In the genomic region with DNA sequence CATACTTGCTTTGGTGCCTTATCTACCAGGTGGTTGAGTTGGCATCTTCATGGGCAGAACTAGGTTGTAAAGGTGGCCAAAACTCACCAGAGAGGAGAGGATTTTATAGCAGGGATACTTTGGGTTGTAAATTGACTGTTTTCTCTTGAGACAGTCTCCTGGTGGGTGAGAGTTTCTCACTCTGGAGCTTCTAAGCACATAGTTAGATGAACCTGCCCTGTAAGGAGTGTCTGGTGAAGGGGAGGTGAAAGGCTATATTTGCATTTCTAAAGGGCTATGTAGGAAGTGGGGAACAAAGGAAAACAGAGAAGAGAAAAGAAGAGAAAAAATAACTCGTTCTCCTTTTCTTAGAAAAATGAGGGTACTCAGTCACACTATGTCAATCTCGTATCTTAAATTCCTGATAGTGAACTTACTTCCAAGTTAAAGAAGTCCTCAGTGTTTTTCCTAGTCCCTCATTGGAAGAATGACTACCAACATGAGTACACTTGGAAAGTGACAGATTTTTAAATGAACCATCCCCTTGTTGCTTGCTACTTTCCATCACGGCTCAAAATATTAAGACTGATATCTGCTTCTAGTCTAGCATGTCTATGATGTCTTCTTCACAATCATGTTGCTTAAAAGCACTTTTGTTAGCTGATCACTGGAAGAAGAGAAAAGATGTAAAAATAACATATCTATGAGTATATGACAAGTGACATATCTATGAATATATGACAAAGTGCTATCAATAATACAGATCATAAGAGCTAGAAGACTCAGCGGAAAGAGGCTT, we compare ENCODE assay signal across 18 cellular contexts.
DNase-seq lines count a peak whose midpoint lies in the region; TF ChIP-seq lines count a peak whose summit lies in the region.
"Had no signal": no experiment of that assay in that cellular context is flagged by ENCODE, and none has a peak within 500 bp of the region (broad histone marks: within the 10 kb centered on the region; RNA-seq: fewer than 3 reads in every experiment).

No MANE protein-coding gene starts in this region.

- no peak overlapping the region for H2BK5ac ChIP-seq in mesenchymal stem cell (ENCODE audit: low read depth, low read length, poor library complexity, severe bottlenecking)

- H3K4me2 ChIP-seq in mesenchymal stem cell (ENCODE audit: low read length, poor library complexity, severe bottlenecking), result no peak overlapping the region
- H3K4me2 ChIP-seq: A549 had no signal

- H3K36me3 ChIP-seq in HUES64 (ENCODE audit: insufficient read depth, low read length) (no peaks in the 10 kb centered on the region), endodermal cell (ENCODE audit: control insufficient read depth, insufficient read depth, low read length) (no peaks in the 10 kb centered on the region), iPS DF 6.9 (ENCODE audit: control insufficient read depth, insufficient read depth, low read length) (no peaks in the 10 kb centered on the region), mesenchymal stem cell (ENCODE audit: control insufficient read depth in 1 of 2, insufficient read depth in 2 of 2, low read depth in 1 of 2, low read length in 2 of 2) (no peaks in the 10 kb centered on the region)

- 58% methylated on average over 3 of the region's 4 CpGs for WGBS in HUES64
- 67 to 78% methylated on average over 1 to 3 of the region's 4 CpGs for WGBS in endodermal cell (ENCODE audit: insufficient coverage in 1 of 2, insufficient read length in 1 of 2), 2 experiments
- WGBS in iPS DF 6.9 (ENCODE audit: insufficient coverage, insufficient read length), result no CpG with 5 or more reads among the region's 4 CpGs
- 93% methylated on average over 1 of the region's 4 CpGs for WGBS in mesenchymal stem cell

- H3K27me3 ChIP-seq in HUES64 (ENCODE audit: insufficient read depth, low read length) (no peaks in the 10 kb centered on the region), endodermal cell (ENCODE audit: control insufficient read depth, insufficient read depth, low read length, poor library complexity, severe bottlenecking) (no peaks in the 10 kb centered on the region), iPS DF 6.9 (ENCODE audit: control insufficient read depth, insufficient read depth, low read length) (no peaks in the 10 kb centered on the region), mesenchymal stem cell (ENCODE audit: control insufficient read depth in 1 of 2, insufficient read depth in 1 of 2, low read length in 2 of 2) (no peaks in the 10 kb centered on the region)

- peaks cover 12% of the 10 kb centered on the region for H3K9me3 Mint-ChIP-seq in endodermal cell
- peaks cover 7% of the 10 kb centered on the region for H3K9me3 Mint-ChIP-seq in mesothelial cell of epicardium
- H3K9me3 Mint-ChIP-seq: CD4-positive, alpha-beta T cell had no signal

- no peak overlapping the region for H4K8ac ChIP-seq in mesenchymal stem cell (ENCODE audit: low read length)

- H3K27ac Mint-ChIP-seq in endodermal cell, result no peak overlapping the region
- H3K27ac Mint-ChIP-seq in mesothelial cell of epicardium, result no peak overlapping the region
- H3K27ac Mint-ChIP-seq: CD4-positive, alpha-beta T cell had no signal

- TF ChIP-seq CTCF in endodermal cell (conservative IDR thresholded peaks at IDR 0.05), result no peak
- TF ChIP-seq CTCF in mesothelial cell of epicardium (IDR thresholded peaks at IDR 0.05; ENCODE audit: unreplicated experiment), result no peak

- H3K4me1 ChIP-seq in HUES64 (ENCODE audit: insufficient read depth, low read length) (peaks cover 29% of the 10 kb centered on the region), endodermal cell (ENCODE audit: control insufficient read depth, insufficient read depth, low read length) (no peaks in the 10 kb centered on the region), iPS DF 6.9 (ENCODE audit: control insufficient read depth, insufficient read depth, low read length) (no peaks in the 10 kb centered on the region; the same call in 1 of the 2 replicates), mesenchymal stem cell (ENCODE audit: control insufficient read depth, insufficient read depth, low read depth, low read length) (no peaks in the 10 kb centered on the region)
- H3K4me1 ChIP-seq: A549 had no signal

- H3K4me3 Mint-ChIP-seq in endodermal cell, result no peak overlapping the region
- no peak overlapping the region for H3K4me3 Mint-ChIP-seq in mesothelial cell of epicardium
- H3K4me3 Mint-ChIP-seq: CD4-positive, alpha-beta T cell had no signal

- H3K18ac ChIP-seq in mesenchymal stem cell (ENCODE audit: low read depth in 1 of 2, low read length in 2 of 2), result no peak overlapping the region

- H3K79me1 ChIP-seq in mesenchymal stem cell (replicated peaks; ENCODE audit: low read length, poor library complexity, severe bottlenecking), result no peaks in the 10 kb centered on the region

- no peak overlapping the region for H2AFZ ChIP-seq in mesenchymal stem cell (ENCODE audit: low read depth, low read length)
- H2AFZ ChIP-seq: GM23248 had no signal

- H3K4me1 Mint-ChIP-seq in endodermal cell (peaks cover 12% of the 10 kb centered on the region), mesothelial cell of epicardium (peaks cover 6% of the 10 kb centered on the region)

- no peak overlapping the region for H3K14ac ChIP-seq in mesenchymal stem cell (ENCODE audit: low read length in 2 of 2)

- no peaks in the 10 kb centered on the region for H3K27me3 Mint-ChIP-seq in endodermal cell (ENCODE audit: insufficient read depth)
- H3K27me3 Mint-ChIP-seq in mesothelial cell of epicardium (ENCODE audit: low read depth), result no peaks in the 10 kb centered on the region

- no peak overlapping the region for H3K4ac ChIP-seq in mesenchymal stem cell (ENCODE audit: low read depth in 1 of 2, low read length in 2 of 2)

- H2AK5ac ChIP-seq in mesenchymal stem cell (ENCODE audit: low read length, severe bottlenecking), result no peak overlapping the region

- H3K9me3 ChIP-seq in HUES64 (ENCODE audit: insufficient read depth, low read depth, low read length) (0 out of 2 replicates have a peak, but pooled peaks cover 2% of the 10 kb centered on the region), endodermal cell (ENCODE audit: control insufficient read depth, low read length) (peaks cover 16% of the 10 kb centered on the region), iPS DF 6.9 (ENCODE audit: control insufficient read depth, insufficient read depth, low read length) (no peaks in the 10 kb centered on the region), mesenchymal stem cell (ENCODE audit: control insufficient read depth, low read length) (no peaks in the 10 kb centered on the region)
- H3K9me3 ChIP-seq: A549, Caco-2 had no signal

- peak overlapping the region; percentile 37; the same call in 1 of the 2 replicates for H3K27ac ChIP-seq in HUES64 (ENCODE audit: low read depth, low read length)
- no peak overlapping the region for H3K27ac ChIP-seq in endodermal cell (ENCODE audit: low read depth, low read length)
- no peak overlapping the region for H3K27ac ChIP-seq in iPS DF 6.9 (ENCODE audit: low read length)
- H3K27ac ChIP-seq in mesenchymal stem cell (ENCODE audit: low read length, poor library complexity, severe bottlenecking), result no peak overlapping the region
- H3K27ac ChIP-seq: 22Rv1, A549, C4-2B, GM23248 had no signal

- H4K91ac ChIP-seq in mesenchymal stem cell (ENCODE audit: low read length), result no peak overlapping the region

- H3K4me3 ChIP-seq in HUES64 (ENCODE audit: low read length) (no peak overlapping the region), endodermal cell (ENCODE audit: low read length) (peak overlapping the region; percentile 44), iPS DF 6.9 (ENCODE audit: low read length) (no peak overlapping the region), mesenchymal stem cell (ENCODE audit: insufficient read depth in 1 of 2, low read depth in 1 of 2, low read length in 2 of 2) (no peak overlapping the region)
- H3K4me3 ChIP-seq: A549, GM23248 had no signal

- no peak overlapping the region for H2BK15ac ChIP-seq in mesenchymal stem cell (ENCODE audit: low read depth, poor library complexity, severe bottlenecking)

- no peak overlapping the region for H2BK12ac ChIP-seq in mesenchymal stem cell (ENCODE audit: low read length in 2 of 2)

- peak; percentile 12 for DNase-seq in ELF-1 (ENCODE audit: low read depth, low spot score)
- DNase-seq in endodermal cell, result peak; percentile 51
- peak; percentile 22 for DNase-seq in iPS DF 6.9 (ENCODE audit: low read depth, low spot score)
- no peak for DNase-seq in superior temporal gyrus (ENCODE audit: extremely low spot score)
- no peak for DNase-seq in NCI-H526 (lab: John Stamatoyannopoulos, UW)
- no peak for DNase-seq in mesothelial cell of epicardium (ENCODE audit: low spot score in 2 of 2, unreplicated experiment in 2 of 2)
- no peak for DNase-seq in mesenchymal stem cell
- DNase-seq: AML-193; Caco-2; CD4-positive, alpha-beta T cell; GDM1; GM23248; H7; IMR-90 had no signal

- H2BK120ac ChIP-seq in mesenchymal stem cell (ENCODE audit: low read depth, low read length), result no peak overlapping the region

- H3K9ac ChIP-seq in HUES64 (ENCODE audit: low read depth, low read length) (no peak overlapping the region), endodermal cell (ENCODE audit: extremely low read depth, low read length, poor library complexity, severe bottlenecking) (no peak overlapping the region), mesenchymal stem cell (ENCODE audit: low read length) (no peak overlapping the region)
- H3K9ac ChIP-seq: GM23248 had no signal

- H3K36me3 Mint-ChIP-seq in endodermal cell (ENCODE audit: low read depth) (peaks cover 2% of the 10 kb centered on the region), mesothelial cell of epicardium (peaks cover 3% of the 10 kb centered on the region)

- H3K23ac ChIP-seq in mesenchymal stem cell (ENCODE audit: low read length in 2 of 2), result no peak overlapping the region

Comparison
In these comparisons a context has a peak if more than half of its experiments do, and no peak if none do; other contexts are left out.
1. DNase-seq: peak in ELF-1 (single experiment), endodermal cell (single experiment) and iPS DF 6.9 (single experiment); none in superior temporal gyrus (single experiment), NCI-H526 (0 of 2), mesothelial cell of epicardium (0 of 2) and mesenchymal stem cell (single experiment).